ENCODE assay signal across 16 cellular contexts in the genomic region with DNA sequence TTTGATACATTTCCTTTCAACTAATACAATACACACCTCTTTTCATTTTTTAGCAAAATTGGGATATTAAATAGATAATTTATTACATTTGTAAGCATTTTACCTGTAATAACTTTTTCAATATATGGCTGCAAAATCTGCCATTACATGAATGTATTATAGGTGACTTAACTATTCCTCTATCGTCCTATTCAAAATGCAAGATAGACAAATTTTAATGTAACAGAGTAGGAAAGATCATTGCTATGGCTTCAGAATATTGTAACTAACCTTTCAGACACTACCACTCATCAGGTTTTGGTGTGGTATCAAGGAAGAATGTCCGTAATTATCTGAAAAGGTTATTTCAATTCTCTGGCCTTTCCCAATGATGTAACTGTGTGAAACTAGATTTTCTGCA.
DNase-seq lines count a peak whose midpoint lies in the region; ATAC-seq and TF ChIP-seq lines count a peak whose summit lies in the region.
"Had no signal": no experiment of that assay in that cellular context is flagged by ENCODE, and none has a peak within 500 bp of the region (broad histone marks: within the 10 kb centered on the region; RNA-seq: fewer than 3 reads in every experiment).

No MANE protein-coding gene starts in this region.

- no peak for TF ChIP-seq CTCF in OCI-LY3 (IDR thresholded peaks at IDR 0.05; ENCODE audit: low read depth, low read length)
- no peak for TF ChIP-seq CTCF in GM10266 (IDR thresholded peaks at IDR 0.05; ENCODE audit: control insufficient read depth, insufficient read depth, low read depth, missing control alignments)

- CTCF ChIA-PET in activated CD4-positive, alpha-beta T cell treated with anti-CD3 and anti-CD28 coated beads, Interleukin-2, amount 10 ng/mL, durations not matched to agents 7 days and 5 days (lab: Charles Lee), result interaction anchor here (0.6 to 2.3 kb wide), 4 partner anchors 11 to 274 kb away, joined by 3 to 7 read pairs (median 3); partner anchors contain the start of genes CDNF, HSPA14 and MSANTD7

- DNase-seq in activated CD4-positive, alpha-beta T cell treated with anti-CD3 and anti-CD28 coated beads, Interleukin-2, amount 10 ng/mL, durations not matched to agents 7 days and 5 days, result no peak
- no peak for DNase-seq in activated CD4-positive, alpha-beta T cell treated with anti-CD3 and anti-CD28 coated beads for 4 hours
- DNase-seq in caudate nucleus (lab: John Stamatoyannopoulos, UW) (no peak), AG08396 (ENCODE audit: low spot score) (no peak), GM10266 (ENCODE audit: extremely low spot score) (no peak), COR-L47 (lab: John Stamatoyannopoulos, UW) (no peak)
- DNase-seq in stimulated activated naive B cell treated with anti-CD40 and anti-IgM and Interleukin-4, amounts not matched to agents 10 μg/mL and 1 μg/mL and 100 μg/mL, for 72 hours, result no peak
- DNase-seq: ACHN, hypothalamus, left lung, NCI-H1105 treated with DMSO at 0.1 percent for 48 hours, NCI-H2227 treated with DMSO at 0.1 percent for 48 hours, retina had no signal

- no peak overlapping the region for H2AFZ ChIP-seq in OCI-LY3 (ENCODE audit: low read depth, low read length)

- peak overlapping the region; percentile 75 for H3K4me3 Mint-ChIP-seq in activated CD4-positive, alpha-beta T cell treated with anti-CD3 and anti-CD28 coated beads, Interleukin-2, amount 10 ng/mL, durations not matched to agents 7 days and 5 days
- H3K4me3 Mint-ChIP-seq in stimulated activated naive B cell treated with anti-CD40 and anti-IgM and Interleukin-4, amounts not matched to agents 10 μg/mL and 1 μg/mL and 100 μg/mL, for 72 hours, result peak overlapping the region; percentile 14 to 42

- peaks cover 94% of the 10 kb centered on the region for H3K4me1 Mint-ChIP-seq in activated CD4-positive, alpha-beta T cell treated with anti-CD3 and anti-CD28 coated beads, Interleukin-2, amount 10 ng/mL, durations not matched to agents 7 days and 5 days
- H3K4me1 Mint-ChIP-seq in stimulated activated naive B cell treated with anti-CD40 and anti-IgM and Interleukin-4, amounts not matched to agents 10 μg/mL and 1 μg/mL and 100 μg/mL, for 72 hours, result peaks cover 63 to 78% of the 10 kb centered on the region in 2 donors

- peaks cover 76% of the 10 kb centered on the region for H3K36me3 Mint-ChIP-seq in activated CD4-positive, alpha-beta T cell treated with anti-CD3 and anti-CD28 coated beads, Interleukin-2, amount 10 ng/mL, durations not matched to agents 7 days and 5 days (ENCODE audit: low read depth)
- H3K36me3 Mint-ChIP-seq in stimulated activated naive B cell treated with anti-CD40 and anti-IgM and Interleukin-4, amounts not matched to agents 10 μg/mL and 1 μg/mL and 100 μg/mL, for 72 hours, result peaks cover 36 to 42% of the 10 kb centered on the region in 2 donors

- no peak overlapping the region for H3K9ac ChIP-seq in OCI-LY3 (ENCODE audit: low read length)

- no peaks in the 10 kb centered on the region for H3K27me3 Mint-ChIP-seq in activated CD4-positive, alpha-beta T cell treated with anti-CD3 and anti-CD28 coated beads, Interleukin-2, amount 10 ng/mL, durations not matched to agents 7 days and 5 days
- H3K27me3 Mint-ChIP-seq in stimulated activated naive B cell treated with anti-CD40 and anti-IgM and Interleukin-4, amounts not matched to agents 10 μg/mL and 1 μg/mL and 100 μg/mL, for 72 hours, result no peaks in the 10 kb centered on the region

- no peak for ATAC-seq in stimulated activated naive B cell treated with anti-CD40 and anti-IgM and Interleukin-4, amounts not matched to agents 10 μg/mL and 1 μg/mL and 100 μg/mL, for 72 hours (replicated peaks)
- ATAC-seq: left lung had no signal

- H3K4me1 ChIP-seq in OCI-LY3 (ENCODE audit: low read length), result peaks cover 50% of the 10 kb centered on the region

- H3K4me2 ChIP-seq in OCI-LY3 (ENCODE audit: low read length), result peak overlapping the region; percentile 48

- H3K27ac ChIP-seq in OCI-LY3 (ENCODE audit: low read length), result no peak overlapping the region
- peak overlapping the region; percentile 32 for H3K27ac ChIP-seq in caudate nucleus (ENCODE audit: low read depth, low read length)
- H3K27ac ChIP-seq: SJSA1 had no signal

- H3K79me2 ChIP-seq in OCI-LY3 (ENCODE audit: low read length), result peaks cover 98% of the 10 kb centered on the region

- no peaks in the 10 kb centered on the region for H3K9me3 ChIP-seq in OCI-LY3 (ENCODE audit: insufficient read depth, low read length)
- H3K9me3 ChIP-seq: left lung, SJSA1, vagina had no signal

- peak overlapping the region; percentile 88 for H3K27ac Mint-ChIP-seq in activated CD4-positive, alpha-beta T cell treated with anti-CD3 and anti-CD28 coated beads, Interleukin-2, amount 10 ng/mL, durations not matched to agents 7 days and 5 days
- peak overlapping the region; percentile 65 for H3K27ac Mint-ChIP-seq in stimulated activated naive B cell treated with anti-CD40 and anti-IgM and Interleukin-4, amounts not matched to agents 10 μg/mL and 1 μg/mL and 100 μg/mL, for 72 hours

- POLR2A ChIA-PET in activated CD4-positive, alpha-beta T cell treated with anti-CD3 and anti-CD28 coated beads, Interleukin-2, amount 10 ng/mL, durations not matched to agents 7 days and 5 days (lab: Charles Lee), result no interaction called here

- H3K36me3 ChIP-seq in OCI-LY3 (replicated peaks; ENCODE audit: low read depth, low read length), result peaks cover 26% of the 10 kb centered on the region
- H3K36me3 ChIP-seq: vagina had no signal

- peaks cover 25% of the 10 kb centered on the region for H3K9me3 Mint-ChIP-seq in activated CD4-positive, alpha-beta T cell treated with anti-CD3 and anti-CD28 coated beads, Interleukin-2, amount 10 ng/mL, durations not matched to agents 7 days and 5 days
- H3K9me3 Mint-ChIP-seq in stimulated activated naive B cell treated with anti-CD40 and anti-IgM and Interleukin-4, amounts not matched to agents 10 μg/mL and 1 μg/mL and 100 μg/mL, for 72 hours, result peaks cover 7 to 8% of the 10 kb centered on the region in 2 donors

- H3K4me3 ChIP-seq in OCI-LY3 (ENCODE audit: low read length), result no peak overlapping the region
- H3K4me3 ChIP-seq: left lung, SJSA1, vagina had no signal

- H3K27me3 ChIP-seq in OCI-LY3 (ENCODE audit: low read depth, low read length), result no peaks in the 10 kb centered on the region
- H3K27me3 ChIP-seq: left lung, SJSA1, vagina had no signal

- H4K20me1 ChIP-seq in OCI-LY3 (ENCODE audit: insufficient read depth, low read length), result peaks cover 94% of the 10 kb centered on the region
